2 cellular contexts compared by ENCODE assay signal in the genomic region with DNA sequence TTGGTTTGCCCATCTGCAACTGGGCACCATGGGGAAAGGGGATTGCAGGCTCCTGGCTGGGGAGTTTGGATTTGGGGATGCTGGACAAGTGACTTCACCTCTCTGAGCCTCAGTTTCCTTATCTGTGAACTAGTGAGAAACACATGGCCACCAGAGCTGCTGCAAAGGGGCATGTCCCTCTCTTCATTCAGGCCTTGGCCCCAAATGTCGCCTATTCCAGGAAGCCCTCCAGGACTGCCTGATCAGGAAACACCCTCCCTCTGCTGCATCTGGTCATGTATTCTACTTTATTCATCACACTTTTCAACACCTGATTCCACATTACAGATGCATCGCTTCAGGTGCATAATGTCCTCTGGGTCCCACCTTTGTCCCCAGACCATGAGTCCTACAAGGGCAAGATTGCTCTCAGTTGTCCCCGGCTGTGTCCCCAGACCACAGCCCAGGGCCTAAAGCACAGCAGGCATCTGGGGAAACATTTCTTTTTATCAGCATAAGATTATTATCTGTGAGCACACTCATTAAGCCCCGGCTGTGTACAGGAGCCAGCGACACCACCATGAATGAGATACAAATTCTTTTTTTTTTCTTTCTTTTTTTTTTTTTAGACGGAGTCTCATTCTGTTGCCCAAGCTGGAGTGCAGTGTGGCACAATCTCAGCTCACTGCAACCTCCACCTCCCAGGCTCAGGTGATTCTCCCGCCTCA.
TF ChIP-seq lines count a peak whose summit lies in the region.

No MANE protein-coding gene starts in this region.

TF ChIP-seq in HepG2, 621 proteins besides CTCF, POLR2A, EP300 and RAD21:
- TF ChIP-seq ZFX (CRISPR knock-in tag; IDR thresholded peaks at IDR 0.05; ENCODE audit: low read depth) (no peak), ZMYM3 (CRISPR knock-in tag; IDR thresholded peaks at IDR 0.05) (peak; percentile 69), ZNF264 (CRISPR knock-in tag; IDR thresholded peaks at IDR 0.05) (no peak), ZNF292 (CRISPR knock-in tag; IDR thresholded peaks at IDR 0.05; ENCODE audit: borderline replicate concordance, low read depth) (0 out of 2 replicates have a peak, but pooled peaks have one; percentile 3), ZFP36 (IDR thresholded peaks at IDR 0.05; ENCODE audit: borderline replicate concordance, low read depth, low read length, partially characterized antibody) (peak; percentile 96), RFXAP (CRISPR knock-in tag; IDR thresholded peaks at IDR 0.05; ENCODE audit: borderline replicate concordance) (no peak), ADNP (CRISPR knock-in tag; IDR thresholded peaks at IDR 0.05) (0 out of 2 replicates have a peak, but pooled peaks have one; percentile 51)

TF ChIP-seq in HEK293T, 16 proteins besides CTCF, POLR2A, EP300 and RAD21:
- TF ChIP-seq BHLHE40 (IDR thresholded peaks at IDR 0.05; ENCODE audit: borderline replicate concordance) (no peak), L3MBTL2 (conservative IDR thresholded peaks at IDR 0.05) (no peak), ARNT (IDR thresholded peaks at IDR 0.05) (no peak), ELF4 (IDR thresholded peaks at IDR 0.05) (no peak), HDGF (IDR thresholded peaks at IDR 0.05; ENCODE audit: borderline replicate concordance) (no peak), NFRKB (IDR thresholded peaks at IDR 0.05) (no peak), TARDBP (IDR thresholded peaks at IDR 0.05) (no peak), LEF1 (IDR thresholded peaks at IDR 0.05; ENCODE audit: borderline replicate concordance) (no peak), FOXK2 (IDR thresholded peaks at IDR 0.05) (no peak), ZNF384 (IDR thresholded peaks at IDR 0.05) (no peak)
- TF ChIP-seq, protein P1, sequence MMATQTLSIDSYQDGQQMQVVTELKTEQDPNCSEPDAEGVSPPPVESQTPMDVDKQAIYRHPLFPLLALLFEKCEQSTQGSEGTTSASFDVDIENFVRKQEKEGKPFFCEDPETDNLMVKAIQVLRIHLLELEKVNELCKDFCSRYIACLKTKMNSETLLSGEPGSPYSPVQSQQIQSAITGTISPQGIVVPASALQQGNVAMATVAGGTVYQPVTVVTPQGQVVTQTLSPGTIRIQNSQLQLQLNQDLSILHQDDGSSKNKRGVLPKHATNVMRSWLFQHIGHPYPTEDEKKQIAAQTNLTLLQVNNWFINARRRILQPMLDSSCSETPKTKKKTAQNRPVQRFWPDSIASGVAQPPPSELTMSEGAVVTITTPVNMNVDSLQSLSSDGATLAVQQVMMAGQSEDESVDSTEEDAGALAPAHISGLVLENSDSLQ (IDR thresholded peaks at IDR 0.05) = no peak
